In genomic region chr9:131468031-131468430, GRCh38 we compare ENCODE assay signal across 28 cellular contexts.
"Had no signal": no experiment of that assay in that cellular context is flagged by ENCODE, and none has a peak within 500 bp of the region (broad histone marks: within the 10 kb centered on the region; RNA-seq: fewer than 3 reads in every experiment).

No MANE protein-coding gene starts in this region.

- H3K27ac Mint-ChIP-seq: activated CD4-positive, alpha-beta memory T cell treated with anti-CD3 and anti-CD28 coated beads for 36 hours; activated T-helper 1 cell treated with anti-CD3 and anti-CD28 coated beads, Interleukin-12 subunit alpha, Interleukin-12 subunit beta, Interleukin-2, Interleukin-4 antibody, amounts not matched to agents 30 ng/mL and 10 ng/mL and 1 ng/mL, durations not matched to agents 14 hours and 24 hours and 36 hours; natural killer cell; neural progenitor cell had no signal

- H3K4me3 Mint-ChIP-seq: activated CD4-positive, alpha-beta memory T cell treated with anti-CD3 and anti-CD28 coated beads for 36 hours; activated T-helper 1 cell treated with anti-CD3 and anti-CD28 coated beads, Interleukin-12 subunit alpha, Interleukin-12 subunit beta, Interleukin-2, Interleukin-4 antibody, amounts not matched to agents 30 ng/mL and 10 ng/mL and 1 ng/mL, durations not matched to agents 14 hours and 24 hours and 36 hours; natural killer cell; neural progenitor cell had no signal

- H3K9me3 ChIP-seq: adrenal gland, body of pancreas, colonic mucosa, left lung, lower lobe of right lung, psoas muscle, testis, transverse colon had no signal

- H3K9me3 Mint-ChIP-seq: activated CD4-positive, alpha-beta memory T cell treated with anti-CD3 and anti-CD28 coated beads for 36 hours; activated naive CD4-positive, alpha-beta T cell treated with anti-CD3 and anti-CD28 coated beads, Interleukin-2, amount 50 U/mL, for 72 hours; activated T-helper 1 cell treated with anti-CD3 and anti-CD28 coated beads, Interleukin-12 subunit alpha, Interleukin-12 subunit beta, Interleukin-2, Interleukin-4 antibody, amounts not matched to agents 30 ng/mL and 10 ng/mL and 1 ng/mL, durations not matched to agents 14 hours and 24 hours and 36 hours; natural killer cell; neural progenitor cell had no signal

- H3K27me3 Mint-ChIP-seq: activated CD4-positive, alpha-beta memory T cell treated with anti-CD3 and anti-CD28 coated beads for 36 hours had no signal

- H3K36me3 Mint-ChIP-seq: natural killer cell had no signal

- H3K4me3 ChIP-seq: adrenal gland, body of pancreas, cardiac muscle cell, colonic mucosa, dorsolateral prefrontal cortex, left lung, lower lobe of right lung, neural progenitor cell, psoas muscle, testis, transverse colon had no signal

- H3K4me1 Mint-ChIP-seq: neural progenitor cell had no signal

- ATAC-seq: activated naive CD4-positive, alpha-beta T cell treated with anti-CD3 and anti-CD28 coated beads, Interleukin-2, amount 50 U/mL, for 72 hours; body of pancreas; left lung; lower lobe of right lung; natural killer cell; stimulated activated naive CD8-positive, alpha-beta T cell treated with anti-CD3 and anti-CD28 coated beads, Interleukin-15, Interleukin-2, amounts not matched to agents 100 U/mL and 50 U/mL, for 24 hours had no signal

- H3K27ac ChIP-seq: body of pancreas, cardiac muscle cell, colonic mucosa, left lung, lower lobe of right lung, neural progenitor cell, parathyroid adenoma, psoas muscle, testis, transverse colon had no signal

- DNase-seq: activated CD4-positive, alpha-beta memory T cell treated with anti-CD3 and anti-CD28 coated beads for 36 hours; activated CD4-positive, alpha-beta T cell treated with anti-CD3 and anti-CD28 coated beads for 4 hours; activated CD4-positive, CD25-positive, alpha-beta regulatory T cell; activated CD8-positive, alpha-beta memory T cell treated with anti-CD3 and anti-CD28 coated beads, Interleukin-2, amount 50 U/mL, for 4 hours; activated gamma-delta T cell treated with Interleukin-2 at 50 U/mL for 16 hours; activated T-cell treated with anti-CD3 and anti-CD28 coated beads, Interleukin-2, amount 50 U/mL, for 1 hour; adrenal gland; aorta; body of pancreas; cerebellar nuclear complex; colonic mucosa; effector memory CD4-positive, alpha-beta T cell; glutamatergic neuron; left lung; lower lobe of right lung; mesenchymal stem cell; natural killer cell; occipital lobe; psoas muscle; stimulated activated naive CD8-positive, alpha-beta T cell treated with anti-CD3 and anti-CD28 coated beads, Interleukin-15, Interleukin-2, amounts not matched to agents 100 U/mL and 50 U/mL, for 24 hours; testis; transverse colon had no signal

- H3K27me3 ChIP-seq: adrenal gland, body of pancreas, cardiac muscle cell, colonic mucosa, dorsolateral prefrontal cortex, left lung, neural progenitor cell, testis, transverse colon had no signal

- H3K4me1 ChIP-seq: body of pancreas, colonic mucosa, left lung, lower lobe of right lung, neural progenitor cell, parathyroid adenoma, psoas muscle, testis, transverse colon had no signal
